In genomic region chr4:79294064-79294463, GRCh38 we compare ENCODE assay signal across 1 cellular context.
TF ChIP-seq lines count a peak whose summit lies in the region.

No MANE protein-coding gene starts in this region.

TF ChIP-seq in GM23338, 12 proteins besides CTCF, POLR2A, EP300 and RAD21 (continued from another document):
- TF ChIP-seq REST (IDR thresholded peaks at IDR 0.05; ENCODE audit: unreplicated experiment) (no peak), ZNF114 (CRISPR knock-in tag; IDR thresholded peaks at IDR 0.05) (no peak), ETS1 (IDR thresholded peaks at IDR 0.05) (no peak)
